1 cellular context compared by ENCODE assay signal in genomic region chr18:69899154-69899923, GRCh38.
TF ChIP-seq lines count a peak whose summit lies in the region.

No MANE protein-coding gene starts in this region.

TF ChIP-seq in GM12878, 131 proteins besides CTCF, POLR2A, EP300 and RAD21:
- TF ChIP-seq JUNB (IDR thresholded peaks at IDR 0.05) = peak; percentile 38
